8 cellular contexts compared by ENCODE assay signal in the genomic region with DNA sequence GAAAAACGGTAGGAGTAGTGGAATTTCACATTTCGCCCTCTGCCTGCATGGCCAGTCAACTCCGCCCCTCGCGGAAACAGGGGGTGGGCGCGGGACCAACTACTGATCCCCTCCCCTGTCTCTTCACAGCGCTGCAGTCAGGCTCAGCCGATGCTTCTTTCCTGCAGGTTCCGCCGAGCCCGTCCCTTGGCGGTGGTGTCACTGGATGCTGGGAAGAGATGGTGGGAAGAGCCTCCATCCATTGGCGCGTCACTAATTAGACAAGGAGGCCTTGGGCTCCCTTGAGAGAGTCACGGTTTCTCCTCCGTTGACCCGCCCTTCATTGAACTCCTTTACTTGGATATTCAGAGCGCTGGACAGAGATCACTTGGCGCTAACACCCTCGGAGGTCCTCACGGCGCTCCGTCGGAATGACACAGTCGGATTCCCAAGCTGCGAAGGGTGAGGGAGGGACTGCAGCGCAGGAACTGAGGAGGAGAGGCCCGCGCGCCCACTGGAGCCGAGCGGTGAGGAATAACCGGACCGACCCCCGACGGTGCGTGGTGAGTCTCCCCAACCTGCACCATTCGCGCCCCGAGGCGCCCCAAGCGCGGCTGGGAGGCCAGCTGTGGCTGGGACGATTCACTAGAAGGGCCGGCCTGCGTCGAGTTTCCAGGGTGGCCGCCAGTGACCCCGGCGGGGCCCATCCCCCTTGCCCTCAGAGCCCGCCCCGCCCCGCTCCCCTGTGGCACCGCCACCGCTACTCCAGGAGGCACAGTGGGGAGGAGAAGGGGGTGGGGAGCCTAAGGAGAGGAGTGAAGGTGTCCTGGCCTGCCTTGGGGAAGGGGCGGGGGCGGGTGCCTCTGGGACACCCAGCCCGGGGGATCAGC. TPM values are rescaled to one million over a fixed set of nuclear protein-coding genes. Genes with fewer than 3 reads are reported as not detected.
DNase-seq lines count a peak whose midpoint lies in the region; ATAC-seq lines count a peak whose summit lies in the region.

No MANE protein-coding gene starts in this region.

- peak overlapping the region; percentile 31 for H3K4me3 ChIP-seq in iPS-18c (ENCODE audit: insufficient read depth, low read depth, low read length)

- H3K9me3 ChIP-seq in iPS-18c (ENCODE audit: control insufficient read depth, insufficient read depth, low read length): no peaks in the 10 kb centered on the region

- DNase-seq in activated effector memory CD4-positive, alpha-beta T cell treated with anti-CD3 and anti-CD28 coated beads, Interleukin-2, amount 50 U/mL, for 16 hours: peak; percentile 61
- DNase-seq in activated effector memory CD4-positive, alpha-beta T cell treated with Interleukin-2 at 50 U/mL for 16 hours: no peak
- no peak for DNase-seq in NCI-H2029 (lab: John Stamatoyannopoulos, UW)
- no peak for DNase-seq in COLO829 (ENCODE audit: low spot score)
- no peak for DNase-seq in putamen (ENCODE audit: low spot score)

- H3K9me3 Mint-ChIP-seq in activated T-helper 17 cell treated with anti-CD3 and anti-CD28 coated beads, Interleukin-2, amount 50 U/mL, for 72 hours: no peaks in the 10 kb centered on the region
- H3K9me3 Mint-ChIP-seq in stimulated activated naive CD8-positive, alpha-beta T cell treated with anti-CD3 and anti-CD28 coated beads, Interleukin-15, Interleukin-2, amounts not matched to agents 100 ng/mL and 50 ng/mL, for 24 hours: no peaks in the 10 kb centered on the region

- H3K4me1 Mint-ChIP-seq in activated T-helper 17 cell treated with anti-CD3 and anti-CD28 coated beads, Interleukin-2, amount 50 U/mL, for 72 hours: peaks cover 29% of the 10 kb centered on the region
- peaks cover 69% of the 10 kb centered on the region for H3K4me1 Mint-ChIP-seq in stimulated activated naive CD8-positive, alpha-beta T cell treated with anti-CD3 and anti-CD28 coated beads, Interleukin-15, Interleukin-2, amounts not matched to agents 100 ng/mL and 50 ng/mL, for 24 hours (ENCODE audit: low read depth)

- H3K36me3 Mint-ChIP-seq in activated T-helper 17 cell treated with anti-CD3 and anti-CD28 coated beads, Interleukin-2, amount 50 U/mL, for 72 hours (ENCODE audit: low read depth): peaks cover 48% of the 10 kb centered on the region
- H3K36me3 Mint-ChIP-seq in stimulated activated naive CD8-positive, alpha-beta T cell treated with anti-CD3 and anti-CD28 coated beads, Interleukin-15, Interleukin-2, amounts not matched to agents 100 ng/mL and 50 ng/mL, for 24 hours (ENCODE audit: low read depth): peaks cover 22% of the 10 kb centered on the region

- H3K4me3 Mint-ChIP-seq in activated T-helper 17 cell treated with anti-CD3 and anti-CD28 coated beads, Interleukin-2, amount 50 U/mL, for 72 hours: peak overlapping the region; percentile 87
- H3K4me3 Mint-ChIP-seq in stimulated activated naive CD8-positive, alpha-beta T cell treated with anti-CD3 and anti-CD28 coated beads, Interleukin-15, Interleukin-2, amounts not matched to agents 100 ng/mL and 50 ng/mL, for 24 hours: peak overlapping the region; percentile 81

- no peaks in the 10 kb centered on the region for H3K27me3 Mint-ChIP-seq in activated T-helper 17 cell treated with anti-CD3 and anti-CD28 coated beads, Interleukin-2, amount 50 U/mL, for 72 hours
- no peaks in the 10 kb centered on the region for H3K27me3 Mint-ChIP-seq in stimulated activated naive CD8-positive, alpha-beta T cell treated with anti-CD3 and anti-CD28 coated beads, Interleukin-15, Interleukin-2, amounts not matched to agents 100 ng/mL and 50 ng/mL, for 24 hours

- no peak for ATAC-seq in activated T-helper 17 cell treated with anti-CD3 and anti-CD28 coated beads, Interleukin-2, amount 50 U/mL, for 72 hours (replicated peaks)

- peak overlapping the region; percentile 92 for H3K27ac Mint-ChIP-seq in activated T-helper 17 cell treated with anti-CD3 and anti-CD28 coated beads, Interleukin-2, amount 50 U/mL, for 72 hours
- peak overlapping the region; percentile 74 for H3K27ac Mint-ChIP-seq in stimulated activated naive CD8-positive, alpha-beta T cell treated with anti-CD3 and anti-CD28 coated beads, Interleukin-15, Interleukin-2, amounts not matched to agents 100 ng/mL and 50 ng/mL, for 24 hours

RNA-seq across cellular contexts. Expression of gene CEACAM21, which starts 11.2 kb away (rescaled TPM):
- total RNA-seq in activated T-helper 17 cell treated with anti-CD3 and anti-CD28 coated beads, Interleukin-2, amount 50 U/mL, for 72 hours: 10 to 100 TPM; 27.1 to 30.7 TPM
